Comparison of ENCODE assay signal across 1 cellular context in the genomic region with DNA sequence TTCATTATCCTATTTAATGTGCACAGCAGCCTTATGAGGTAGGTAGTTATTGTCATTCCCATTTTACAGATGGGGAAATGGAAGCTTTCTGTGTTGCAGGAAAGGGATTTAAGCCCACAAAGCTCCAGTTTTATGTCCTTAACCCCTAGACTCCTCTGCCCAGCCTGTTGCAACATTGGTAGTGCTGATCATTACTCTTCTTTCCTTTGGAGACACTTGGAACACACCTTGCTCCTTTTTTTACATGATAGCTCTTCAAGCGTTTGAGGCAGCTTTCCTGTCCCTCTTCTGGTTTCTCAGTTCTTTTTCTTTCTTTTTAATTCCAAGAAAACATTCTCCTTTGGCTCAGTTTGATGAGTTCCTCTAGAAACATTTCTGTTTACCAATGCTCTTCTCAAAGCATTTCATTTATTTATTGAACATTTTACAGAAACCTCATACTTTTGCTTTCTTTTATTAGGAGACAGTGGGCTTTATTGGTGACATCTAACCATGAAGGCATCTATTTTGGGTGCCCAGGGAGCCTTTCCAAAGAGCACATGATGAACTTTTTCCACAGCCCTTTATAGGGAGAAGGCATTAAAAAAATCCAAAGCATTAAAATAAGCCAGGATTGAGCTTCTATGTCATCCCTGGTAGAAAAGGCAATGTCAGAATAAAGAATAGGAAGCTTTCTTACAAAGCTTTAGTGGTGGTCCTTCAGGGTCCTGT.
TF ChIP-seq lines count a peak whose summit lies in the region.

No MANE protein-coding gene starts in this region.

TF ChIP-seq in WTC11, 78 proteins besides CTCF, POLR2A, EP300 and RAD21 (continued from another document):
- TF ChIP-seq, protein P1, sequence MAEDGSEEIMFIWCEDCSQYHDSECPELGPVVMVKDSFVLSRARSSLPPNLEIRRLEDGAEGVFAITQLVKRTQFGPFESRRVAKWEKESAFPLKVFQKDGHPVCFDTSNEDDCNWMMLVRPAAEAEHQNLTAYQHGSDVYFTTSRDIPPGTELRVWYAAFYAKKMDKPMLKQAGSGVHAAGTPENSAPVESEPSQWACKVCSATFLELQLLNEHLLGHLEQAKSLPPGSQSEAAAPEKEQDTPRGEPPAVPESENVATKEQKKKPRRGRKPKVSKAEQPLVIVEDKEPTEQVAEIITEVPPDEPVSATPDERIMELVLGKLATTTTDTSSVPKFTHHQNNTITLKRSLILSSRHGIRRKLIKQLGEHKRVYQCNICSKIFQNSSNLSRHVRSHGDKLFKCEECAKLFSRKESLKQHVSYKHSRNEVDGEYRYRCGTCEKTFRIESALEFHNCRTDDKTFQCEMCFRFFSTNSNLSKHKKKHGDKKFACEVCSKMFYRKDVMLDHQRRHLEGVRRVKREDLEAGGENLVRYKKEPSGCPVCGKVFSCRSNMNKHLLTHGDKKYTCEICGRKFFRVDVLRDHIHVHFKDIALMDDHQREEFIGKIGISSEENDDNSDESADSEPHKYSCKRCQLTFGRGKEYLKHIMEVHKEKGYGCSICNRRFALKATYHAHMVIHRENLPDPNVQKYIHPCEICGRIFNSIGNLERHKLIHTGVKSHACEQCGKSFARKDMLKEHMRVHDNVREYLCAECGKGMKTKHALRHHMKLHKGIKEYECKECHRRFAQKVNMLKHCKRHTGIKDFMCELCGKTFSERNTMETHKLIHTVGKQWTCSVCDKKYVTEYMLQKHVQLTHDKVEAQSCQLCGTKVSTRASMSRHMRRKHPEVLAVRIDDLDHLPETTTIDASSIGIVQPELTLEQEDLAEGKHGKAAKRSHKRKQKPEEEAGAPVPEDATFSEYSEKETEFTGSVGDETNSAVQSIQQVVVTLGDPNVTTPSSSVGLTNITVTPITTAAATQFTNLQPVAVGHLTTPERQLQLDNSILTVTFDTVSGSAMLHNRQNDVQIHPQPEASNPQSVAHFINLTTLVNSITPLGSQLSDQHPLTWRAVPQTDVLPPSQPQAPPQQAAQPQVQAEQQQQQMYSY (CRISPR knock-in tag; IDR thresholded peaks at IDR 0.05): no peak
- no peak for TF ChIP-seq ELF4 (CRISPR knock-in tag; IDR thresholded peaks at IDR 0.05; ENCODE audit: low read depth)
- TF ChIP-seq MYBL2 (CRISPR knock-in tag; IDR thresholded peaks at IDR 0.05): no peak
- no peak for TF ChIP-seq SP1 (CRISPR knock-in tag; conservative IDR thresholded peaks at IDR 0.05)
- TF ChIP-seq, protein P2, sequence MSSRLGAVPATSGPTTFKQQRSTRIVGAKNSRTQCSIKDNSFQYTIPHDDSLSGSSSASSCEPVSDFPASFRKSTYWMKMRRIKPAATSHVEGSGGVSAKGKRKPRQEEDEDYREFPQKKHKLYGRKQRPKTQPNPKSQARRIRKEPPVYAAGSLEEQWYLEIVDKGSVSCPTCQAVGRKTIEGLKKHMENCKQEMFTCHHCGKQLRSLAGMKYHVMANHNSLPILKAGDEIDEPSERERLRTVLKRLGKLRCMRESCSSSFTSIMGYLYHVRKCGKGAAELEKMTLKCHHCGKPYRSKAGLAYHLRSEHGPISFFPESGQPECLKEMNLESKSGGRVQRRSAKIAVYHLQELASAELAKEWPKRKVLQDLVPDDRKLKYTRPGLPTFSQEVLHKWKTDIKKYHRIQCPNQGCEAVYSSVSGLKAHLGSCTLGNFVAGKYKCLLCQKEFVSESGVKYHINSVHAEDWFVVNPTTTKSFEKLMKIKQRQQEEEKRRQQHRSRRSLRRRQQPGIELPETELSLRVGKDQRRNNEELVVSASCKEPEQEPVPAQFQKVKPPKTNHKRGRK (CRISPR knock-in tag; IDR thresholded peaks at IDR 0.05; ENCODE audit: borderline replicate concordance): no peak
- TF ChIP-seq RORB (CRISPR knock-in tag; IDR thresholded peaks at IDR 0.05): no peak
- TF ChIP-seq, protein P3, sequence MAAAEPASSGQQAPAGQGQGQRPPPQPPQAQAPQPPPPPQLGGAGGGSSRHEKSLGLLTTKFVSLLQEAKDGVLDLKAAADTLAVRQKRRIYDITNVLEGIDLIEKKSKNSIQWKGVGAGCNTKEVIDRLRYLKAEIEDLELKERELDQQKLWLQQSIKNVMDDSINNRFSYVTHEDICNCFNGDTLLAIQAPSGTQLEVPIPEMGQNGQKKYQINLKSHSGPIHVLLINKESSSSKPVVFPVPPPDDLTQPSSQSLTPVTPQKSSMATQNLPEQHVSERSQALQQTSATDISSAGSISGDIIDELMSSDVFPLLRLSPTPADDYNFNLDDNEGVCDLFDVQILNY (CRISPR knock-in tag; IDR thresholded peaks at IDR 0.05): no peak
- TF ChIP-seq ZNF671 (CRISPR knock-in tag; IDR thresholded peaks at IDR 0.05): no peak
- no peak for TF ChIP-seq FOXJ3 (CRISPR knock-in tag; IDR thresholded peaks at IDR 0.05; ENCODE audit: borderline replicate concordance)
- TF ChIP-seq, protein P4, sequence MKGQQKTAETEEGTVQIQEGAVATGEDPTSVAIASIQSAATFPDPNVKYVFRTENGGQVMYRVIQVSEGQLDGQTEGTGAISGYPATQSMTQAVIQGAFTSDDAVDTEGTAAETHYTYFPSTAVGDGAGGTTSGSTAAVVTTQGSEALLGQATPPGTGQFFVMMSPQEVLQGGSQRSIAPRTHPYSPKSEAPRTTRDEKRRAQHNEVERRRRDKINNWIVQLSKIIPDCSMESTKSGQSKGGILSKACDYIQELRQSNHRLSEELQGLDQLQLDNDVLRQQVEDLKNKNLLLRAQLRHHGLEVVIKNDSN (CRISPR knock-in tag; IDR thresholded peaks at IDR 0.05): no peak
